8 cellular contexts compared by ENCODE assay signal in genomic region chr17:46193246-46193625, GRCh38. TPM values are rescaled to one million over a fixed set of nuclear protein-coding genes. Genes with fewer than 3 reads are reported as not detected.
DNase-seq lines count a peak whose midpoint lies in the region; ATAC-seq and TF ChIP-seq lines count a peak whose summit lies in the region.

Gene KANSL1, minus strand, starts transcription at chr17:46193429. Its CDS starts 21,286 bp downstream, at chr17:46172143.

- TF ChIP-seq CTCF in DND-41 (IDR thresholded peaks at IDR 0.05; ENCODE audit: borderline replicate concordance, extremely low read depth, low read length, poor library complexity, severe bottlenecking) (peak; percentile 67), fibroblast of pulmonary artery (IDR thresholded peaks at IDR 0.05; ENCODE audit: low read length, missing control alignments) (peak; percentile 22), nephron progenitor cell (IDR thresholded peaks at IDR 0.05) (no peak)

- ATAC-seq in DND-41 (ENCODE audit: insufficient read depth, low read depth) (peak; percentile 41), GM21737 (IDR thresholded peaks at IDR 0.05; ENCODE audit: unreplicated experiment) (peak; percentile 63)
- peak; percentile 72 for ATAC-seq in stimulated activated naive CD8-positive, alpha-beta T cell treated with anti-CD3 and anti-CD28 coated beads, Interleukin-15, amount 100 ng/mL, for 72 hours

- peak within 1 kb of the TSS; percentile 88 for H3K4me2 ChIP-seq in DND-41 (ENCODE audit: insufficient read depth, low read length)
- H3K4me2 ChIP-seq in Karpas-422 (ENCODE audit: low read depth, low read length, poor library complexity, severe bottlenecking), result peak within 1 kb of the TSS; percentile 86

- H3K36me3 Mint-ChIP-seq in nephron progenitor cell (ENCODE audit: low read depth), result peaks cover 16% of the 10 kb centered on the region

- H3K9ac ChIP-seq in DND-41 (ENCODE audit: low read depth, low read length), result peak within 1 kb of the TSS; percentile 93
- peak within 1 kb of the TSS; percentile 88 for H3K9ac ChIP-seq in Karpas-422 (ENCODE audit: low read length)

- H3K9me3 Mint-ChIP-seq in nephron progenitor cell, result peaks cover 7% of the 10 kb centered on the region
- no peaks in the 10 kb centered on the region for H3K9me3 Mint-ChIP-seq in stimulated activated naive CD8-positive, alpha-beta T cell treated with anti-CD3 and anti-CD28 coated beads, Interleukin-15, amount 100 ng/mL, for 72 hours

- peak; percentile 90 for DNase-seq in DND-41
- peak; percentile 99 for DNase-seq in Karpas-422
- peak; percentile 83 for DNase-seq in RPMI7951 (ENCODE audit: low read depth)
- DNase-seq in activated effector memory CD4-positive, alpha-beta T cell treated with Interleukin-2 at 50 U/mL for 16 hours, result peak; percentile 84
- peak; percentile 90 for DNase-seq in fibroblast of pulmonary artery (ENCODE audit: low read depth)
- peak; percentile 89 for DNase-seq in nephron progenitor cell
- peak in 1 of 2 donors; percentile 90 for DNase-seq in stimulated activated naive CD8-positive, alpha-beta T cell treated with anti-CD3 and anti-CD28 coated beads, Interleukin-15, amount 100 ng/mL, for 72 hours

- H3K4me3 ChIP-seq in DND-41 (ENCODE audit: low read depth in 1 of 2, low read length in 2 of 2) (peak within 1 kb of the TSS; percentile 72 to 83), Karpas-422 (ENCODE audit: low read length) (peak within 1 kb of the TSS; percentile 85), fibroblast of pulmonary artery (replicated peaks; ENCODE audit: low read depth, low read length) (peak within 1 kb of the TSS; percentile 71)

- H3K27me3 Mint-ChIP-seq in nephron progenitor cell (ENCODE audit: low read depth, poor library complexity), result peaks cover 3% of the 10 kb centered on the region
- H3K27me3 Mint-ChIP-seq in stimulated activated naive CD8-positive, alpha-beta T cell treated with anti-CD3 and anti-CD28 coated beads, Interleukin-15, amount 100 ng/mL, for 72 hours, result no peaks in the 10 kb centered on the region

- peak within 1 kb of the TSS; percentile 93 for H3K4me3 Mint-ChIP-seq in nephron progenitor cell
- H3K4me3 Mint-ChIP-seq in stimulated activated naive CD8-positive, alpha-beta T cell treated with anti-CD3 and anti-CD28 coated beads, Interleukin-15, amount 100 ng/mL, for 72 hours, result peak within 1 kb of the TSS; percentile 89 to 91

- H3K9me2 ChIP-seq in Karpas-422 (replicated peaks; ENCODE audit: insufficient read depth, low read length), result no peaks in the 10 kb centered on the region

- H2AFZ ChIP-seq in DND-41 (ENCODE audit: low read depth, low read length) (peak within 1 kb of the TSS; percentile 88), Karpas-422 (ENCODE audit: low read length) (peak within 1 kb of the TSS; percentile 68)

- H3K36me3 ChIP-seq in DND-41 (ENCODE audit: insufficient read depth, low read length), result no peaks in the 10 kb centered on the region
- H3K36me3 ChIP-seq in Karpas-422 (ENCODE audit: insufficient read depth, low read length), result peaks cover 1% of the 10 kb centered on the region; the same call in 1 of the 2 replicates

- no peaks in the 10 kb centered on the region for H3K27me3 ChIP-seq in DND-41 (ENCODE audit: insufficient read depth, low read length, poor library complexity)
- H3K27me3 ChIP-seq in Karpas-422 (ENCODE audit: low read length), result no peaks in the 10 kb centered on the region

- H3K27ac Mint-ChIP-seq in nephron progenitor cell, result peak within 1 kb of the TSS; percentile 100
- peak within 1 kb of the TSS; percentile 96 to 98 for H3K27ac Mint-ChIP-seq in stimulated activated naive CD8-positive, alpha-beta T cell treated with anti-CD3 and anti-CD28 coated beads, Interleukin-15, amount 100 ng/mL, for 72 hours

- no peaks in the 10 kb centered on the region for H3K9me3 ChIP-seq in DND-41 (ENCODE audit: insufficient read depth, low read length, severe bottlenecking)
- no peaks in the 10 kb centered on the region for H3K9me3 ChIP-seq in Karpas-422 (ENCODE audit: low read length)

- peaks cover 82% of the 10 kb centered on the region for H3K79me2 ChIP-seq in DND-41 (ENCODE audit: insufficient read depth, low read length)
- peaks cover 86% of the 10 kb centered on the region for H3K79me2 ChIP-seq in Karpas-422 (ENCODE audit: low read length)

- H3K4me1 Mint-ChIP-seq in nephron progenitor cell, result peaks cover 43% of the 10 kb centered on the region
- peaks cover 62% of the 10 kb centered on the region for H3K4me1 Mint-ChIP-seq in stimulated activated naive CD8-positive, alpha-beta T cell treated with anti-CD3 and anti-CD28 coated beads, Interleukin-15, amount 100 ng/mL, for 72 hours

- H3K4me1 ChIP-seq in DND-41 (ENCODE audit: insufficient read depth, low read length), result peaks cover 68% of the 10 kb centered on the region
- H3K4me1 ChIP-seq in Karpas-422 (ENCODE audit: low read length), result peaks cover 54% of the 10 kb centered on the region

- H3K27ac ChIP-seq in DND-41 (ENCODE audit: low read length) (peak within 1 kb of the TSS; percentile 95), Karpas-422 (ENCODE audit: low read length) (peak within 1 kb of the TSS; percentile 89)

- H4K20me1 ChIP-seq in DND-41 (ENCODE audit: insufficient read depth, low read length) (peaks cover 36% of the 10 kb centered on the region), Karpas-422 (ENCODE audit: insufficient read depth, low read depth, low read length) (peaks cover 36% of the 10 kb centered on the region)

RNA-seq across cellular contexts. Expression of gene KANSL1, which starts in this region (rescaled TPM):
- 127 and 153 TPM in 2 replicates for total RNA-seq in Karpas-422 (2014; rRNA removed; shearing (Covaris generic); ENCODE audit: low replicate concordance)
- total RNA-seq in RPMI7951 (2014; rRNA removed; shearing (Covaris generic)), result 16.0 and 23.7 TPM in 2 replicates
